Comparison of ENCODE assay signal across 14 cellular contexts in genomic region chr12:54603872-54604271, GRCh38. TPM values are rescaled to one million over a fixed set of nuclear protein-coding genes. Genes with fewer than 3 reads are reported as not detected.
A peak's percentile ranks its signal among the peaks of the same experiment; 100 is the strongest.
DNase-seq lines count a peak whose midpoint lies in the region; ATAC-seq and TF ChIP-seq lines count a peak whose summit lies in the region.
"Had no signal": no experiment of that assay in that cellular context is flagged by ENCODE, and none has a peak within 500 bp of the region (broad histone marks: within the 10 kb centered on the region; RNA-seq: fewer than 3 reads in every experiment).

No MANE protein-coding gene starts in this region.

- no peaks in the 10 kb centered on the region for H3K79me2 ChIP-seq in KMS-11 (ENCODE audit: insufficient read depth, low read depth)

- DNase-seq in ecto neural progenitor cell (ENCODE audit: low spot score) = peak; percentile 36
- peak; percentile 35 for DNase-seq in spleen
- no peak for DNase-seq in progenitor cell of endocrine pancreas (ENCODE audit: low spot score, unreplicated experiment)
- DNase-seq in upper lobe of right lung = no peak
- no peak for DNase-seq in hepatic stellate cell (ENCODE audit: low spot score)
- no peak for DNase-seq in dermis blood vessel endothelial cell

- no peak overlapping the region for H3K4me3 ChIP-seq in KMS-11 (IDR thresholded peaks at IDR 0.05; ENCODE audit: insufficient read depth, low read depth, low read length)
- H3K4me3 ChIP-seq in spleen = no peak overlapping the region
- no peak overlapping the region for H3K4me3 ChIP-seq in upper lobe of right lung
- H3K4me3 ChIP-seq: BLaER1 had no signal

- TF ChIP-seq CTCF in GM12872 (IDR thresholded peaks at IDR 0.05; ENCODE audit: insufficient read depth, low read depth, low read length) (0 out of 3 replicates have a peak, but pooled peaks have one; percentile 3), KMS-11 (conservative IDR thresholded peaks at IDR 0.05; ENCODE audit: low read depth, low read length) (no peak), spleen (IDR thresholded peaks at IDR 0.05 in 8 of 11, conservative IDR thresholded peaks at IDR 0.05 in 3 of 11) (no peak), progenitor cell of endocrine pancreas (IDR thresholded peaks at IDR 0.05; ENCODE audit: unreplicated experiment) (no peak), upper lobe of right lung (IDR thresholded peaks at IDR 0.05) (no peak)

- H3K27me3 ChIP-seq in KMS-11 (ENCODE audit: insufficient read depth, low read depth) (no peaks in the 10 kb centered on the region), spleen (replicated peaks in 1 of 7) (peaks cover 0 to 10% (median 0%) of the 10 kb centered on the region in 7 donors), upper lobe of right lung (no peaks in the 10 kb centered on the region)
- H3K27me3 ChIP-seq: BLaER1 had no signal

- H3K4me3 Mint-ChIP-seq in progenitor cell of endocrine pancreas (ENCODE audit: low read depth) = no peak overlapping the region
- H3K4me3 Mint-ChIP-seq: CD8-positive, alpha-beta memory T cell had no signal

- no peaks in the 10 kb centered on the region for H3K36me3 Mint-ChIP-seq in progenitor cell of endocrine pancreas (ENCODE audit: insufficient read depth)
- H3K36me3 Mint-ChIP-seq: CD8-positive, alpha-beta memory T cell had no signal

- peaks cover 56% of the 10 kb centered on the region for H3K27me3 Mint-ChIP-seq in progenitor cell of endocrine pancreas

- peaks cover 6% of the 10 kb centered on the region for H3K4me1 Mint-ChIP-seq in progenitor cell of endocrine pancreas (ENCODE audit: low read depth)

- 81 to 92% (median 86%) methylated on average over 5 of the region's 5 CpGs for WGBS in spleen, 5 donors

- intact Hi-C loops in spleen (cut with DNase I; ENCODE audit: low total_unique reads) = no loop called here
- intact Hi-C loops in upper lobe of right lung (cut with DNase I) = no loop called here

- H3K4me1 ChIP-seq in KMS-11 (ENCODE audit: low read depth, poor library complexity, severe bottlenecking) (no peaks in the 10 kb centered on the region), spleen (peaks cover 0 to 4% (median 0%) of the 10 kb centered on the region in 6 donors), upper lobe of right lung (no peaks in the 10 kb centered on the region)
- H3K4me1 ChIP-seq: BLaER1 had no signal

- H3K9ac ChIP-seq in KMS-11 = no peak overlapping the region
- H3K9ac ChIP-seq: BLaER1 had no signal

- H4K20me1 ChIP-seq in KMS-11 (ENCODE audit: insufficient read depth) = no peaks in the 10 kb centered on the region
- H4K20me1 ChIP-seq: BLaER1 had no signal

- ATAC-seq in upper lobe of right lung = no peak

- no peak overlapping the region for H3K4me2 ChIP-seq in KMS-11
- H3K4me2 ChIP-seq: BLaER1 had no signal

- no peaks in the 10 kb centered on the region for H3K9me3 Mint-ChIP-seq in progenitor cell of endocrine pancreas (ENCODE audit: low read depth)
- H3K9me3 Mint-ChIP-seq: CD8-positive, alpha-beta memory T cell had no signal

- H3K9me3 ChIP-seq in spleen = no peaks in the 10 kb centered on the region
- H3K9me3 ChIP-seq in upper lobe of right lung = no peaks in the 10 kb centered on the region
- H3K9me3 ChIP-seq: BLaER1 had no signal

- H3K27ac ChIP-seq in KMS-11 (no peak overlapping the region), spleen (no peak overlapping the region), upper lobe of right lung (no peak overlapping the region)
- H3K27ac ChIP-seq: BLaER1 had no signal

- no peak overlapping the region for H3K27ac Mint-ChIP-seq in progenitor cell of endocrine pancreas
- H3K27ac Mint-ChIP-seq: CD8-positive, alpha-beta memory T cell had no signal

- TF ChIP-seq POLR2A in spleen (IDR thresholded peaks at IDR 0.05) = no peak

- peak overlapping the region; percentile 1; the same call in 1 of the 2 replicates for H2AFZ ChIP-seq in KMS-11 (ENCODE audit: low read depth)

- H3K36me3 ChIP-seq in KMS-11 (ENCODE audit: insufficient read depth) (no peaks in the 10 kb centered on the region), spleen (no peaks in the 10 kb centered on the region), upper lobe of right lung (no peaks in the 10 kb centered on the region)
- H3K36me3 ChIP-seq: BLaER1 had no signal

RNA-seq across cellular contexts. Expression of gene PPP1R1A, which starts 15.4 kb away (rescaled TPM):
- total RNA-seq in spleen (1 to 10 TPM in 1 of 7 donors, not detected in 6; 2.1 TPM), progenitor cell of endocrine pancreas (22.1 and 22.3 TPM in 2 replicates), upper lobe of right lung (not detected), dermis blood vessel endothelial cell (0.17 TPM in 1 of 2 replicates, not detected in the other)
- under 1 TPM; 0.09 to 0.58 (median 0.24) TPM for polyA plus RNA-seq in spleen
- total RNA-seq: CD8-positive, alpha-beta memory T cell; HT-29; IMR-90 had no signal
- polyA plus RNA-seq: AG04450; CD8-positive, alpha-beta memory T cell; IMR-90 had no signal

RNA-seq across cellular contexts. Expression of gene LACRT, which starts 30.8 kb away (rescaled TPM):
- total RNA-seq in spleen = not detected
- polyA plus RNA-seq in spleen = not detected
- not detected in 2 replicates for total RNA-seq in progenitor cell of endocrine pancreas
- not detected for total RNA-seq in upper lobe of right lung
- total RNA-seq in dermis blood vessel endothelial cell = not detected in 2 replicates
- total RNA-seq: CD8-positive, alpha-beta memory T cell; H7; HT-29; IMR-90 had no signal
- polyA plus RNA-seq: AG04450; CD8-positive, alpha-beta memory T cell; IMR-90 had no signal

RNA-seq across cellular contexts. Expression of gene DCD, which starts 44.3 kb away (rescaled TPM):
- not detected for total RNA-seq in spleen
- not detected for polyA plus RNA-seq in spleen
- not detected in 2 replicates for total RNA-seq in progenitor cell of endocrine pancreas
- total RNA-seq in upper lobe of right lung = not detected
- total RNA-seq in dermis blood vessel endothelial cell = not detected in 2 replicates
- total RNA-seq: CD8-positive, alpha-beta memory T cell; H7; HT-29; IMR-90 had no signal
- polyA plus RNA-seq: AG04450; CD8-positive, alpha-beta memory T cell; IMR-90 had no signal

RNA-seq across cellular contexts. Expression of gene PDE1B, which starts 54.5 kb away (rescaled TPM):
- 10 to 100 TPM; 15.4 to 37.1 (median 17.3) TPM for total RNA-seq in spleen
- polyA plus RNA-seq in spleen = 10 to 100 TPM in 1 of 3 donors, 1 to 10 TPM in 2; 6.0 to 11.0 (median 9.5) TPM
- 0.71 and 0.81 TPM in 2 replicates for total RNA-seq in progenitor cell of endocrine pancreas
- 6.1 TPM for total RNA-seq in upper lobe of right lung
- total RNA-seq in dermis blood vessel endothelial cell = not detected in 2 replicates
- total RNA-seq: HT-29, IMR-90 had no signal
- polyA plus RNA-seq: AG04450, IMR-90 had no signal

Comparison
In these comparisons a context has a peak if more than half of its experiments do, and no peak if none do; other contexts are left out.
1. DNase-seq: peak in ecto neural progenitor cell (single experiment) and spleen (single experiment); none in progenitor cell of endocrine pancreas (single experiment), upper lobe of right lung (single experiment), hepatic stellate cell (single experiment) and dermis blood vessel endothelial cell (single experiment).